8 cellular contexts compared by ENCODE assay signal in the genomic region with DNA sequence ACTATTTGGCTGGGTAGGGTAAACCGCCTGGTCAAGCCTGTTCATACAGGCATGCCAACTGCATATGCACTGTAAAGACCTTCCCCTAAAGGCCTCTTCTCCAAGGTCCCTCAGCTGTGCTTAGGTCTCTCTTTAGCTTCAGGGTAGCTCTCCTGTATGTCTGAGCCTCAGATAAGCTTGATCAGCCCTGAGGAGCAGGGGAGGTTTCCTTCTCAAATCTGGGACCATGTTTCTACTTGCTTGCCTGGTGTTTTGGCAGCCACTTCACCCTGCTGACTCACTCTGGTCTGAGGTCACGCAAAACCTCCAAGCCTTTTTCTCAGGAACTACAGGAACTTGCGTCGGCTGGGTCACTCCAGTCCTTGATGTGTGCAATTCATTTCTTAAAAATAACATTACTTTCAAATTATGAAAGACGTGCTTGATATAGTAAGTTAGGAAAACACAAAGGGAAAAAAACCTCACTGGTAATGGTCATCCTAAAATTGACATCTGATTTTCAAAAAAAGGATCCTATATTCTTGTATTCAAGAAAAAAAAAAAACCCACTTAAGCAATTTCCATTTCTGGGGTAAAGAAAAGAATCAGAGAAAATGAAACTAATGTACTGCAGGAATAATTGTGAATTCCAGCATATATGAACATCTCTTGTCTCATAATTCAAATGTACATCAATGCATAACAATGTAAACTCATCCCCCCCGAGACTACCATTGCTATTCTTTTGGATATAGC. TPM values are rescaled to one million over a fixed set of nuclear protein-coding genes. Genes with fewer than 3 reads are reported as not detected.
DNase-seq lines count a peak whose midpoint lies in the region; ATAC-seq and TF ChIP-seq lines count a peak whose summit lies in the region.

No MANE protein-coding gene starts in this region.

- H3K27me3 Mint-ChIP-seq in activated T-helper 17 cell treated with anti-CD3 and anti-CD28 coated beads, Interleukin-2, amount 50 U/mL, for 72 hours: no peaks in the 10 kb centered on the region

- H3K9me3 Mint-ChIP-seq in activated T-helper 17 cell treated with anti-CD3 and anti-CD28 coated beads, Interleukin-2, amount 50 U/mL, for 72 hours: no peaks in the 10 kb centered on the region

- H2AFZ ChIP-seq in smooth muscle cell (ENCODE audit: low read depth): no peak overlapping the region

- no peak overlapping the region; the same call in 1 of the 2 replicates for H3K4me3 ChIP-seq in AG10803 (ENCODE audit: low read length)
- no peak overlapping the region for H3K4me3 ChIP-seq in smooth muscle cell

- H3K4me1 Mint-ChIP-seq in activated T-helper 17 cell treated with anti-CD3 and anti-CD28 coated beads, Interleukin-2, amount 50 U/mL, for 72 hours: peaks cover 54% of the 10 kb centered on the region

- H3K4me1 ChIP-seq in smooth muscle cell (ENCODE audit: low read depth): peaks cover 3% of the 10 kb centered on the region

- no peaks in the 10 kb centered on the region for H3K9me3 ChIP-seq in smooth muscle cell (replicated peaks; ENCODE audit: low read depth)

- no peak for TF ChIP-seq CTCF in AG10803 (conservative IDR thresholded peaks at IDR 0.05; ENCODE audit: low read length)
- TF ChIP-seq CTCF in smooth muscle cell (IDR thresholded peaks at IDR 0.05; ENCODE audit: borderline replicate concordance, insufficient read depth, poor library complexity, severe bottlenecking): no peak

- no peaks in the 10 kb centered on the region for H4K20me1 ChIP-seq in smooth muscle cell (ENCODE audit: low read depth)

- H3K36me3 ChIP-seq in smooth muscle cell (ENCODE audit: low read depth): no peaks in the 10 kb centered on the region

- 31% methylated on average over 6 of the region's 6 CpGs for WGBS in smooth muscle cell (ENCODE audit: low lambda C conversion rate)

- intact Hi-C loops in cardiac septum (cut with DNase I): no loop called here

- H3K4me2 ChIP-seq in smooth muscle cell: peak overlapping the region; percentile 57

- DNase-seq in AG10803 (ENCODE audit: low read depth) (peak; percentile 97), KBM-7 (peak; percentile 82), cardiac septum (ENCODE audit: low spot score) (peak; percentile 93), smooth muscle cell (lab: John Stamatoyannopoulos, UW; ENCODE audit: unreplicated experiment) (no peak), NCI-H146 (lab: John Stamatoyannopoulos, UW) (no peak), NCI-H146 treated with DMSO at 0.1 percent for 48 hours (lab: John Stamatoyannopoulos, UW; ENCODE audit: unreplicated experiment) (no peak)

- peak overlapping the region; percentile 84 for H3K4me3 Mint-ChIP-seq in activated T-helper 17 cell treated with anti-CD3 and anti-CD28 coated beads, Interleukin-2, amount 50 U/mL, for 72 hours

- ATAC-seq in activated T-helper 17 cell treated with anti-CD3 and anti-CD28 coated beads, Interleukin-2, amount 50 U/mL, for 72 hours (replicated peaks): peak; percentile 45
- ATAC-seq in GM19397 (IDR thresholded peaks at IDR 0.05; ENCODE audit: unreplicated experiment): no peak

- no peaks in the 10 kb centered on the region for H3F3A ChIP-seq in smooth muscle cell (ENCODE audit: low read depth)

- peak overlapping the region; percentile 34 for H3K9ac ChIP-seq in smooth muscle cell (ENCODE audit: low read depth)

- no peaks in the 10 kb centered on the region for H3K79me2 ChIP-seq in smooth muscle cell (ENCODE audit: low read depth)

- H3K27ac Mint-ChIP-seq in activated T-helper 17 cell treated with anti-CD3 and anti-CD28 coated beads, Interleukin-2, amount 50 U/mL, for 72 hours: peak overlapping the region; percentile 96

- no peaks in the 10 kb centered on the region for H3K27me3 ChIP-seq in smooth muscle cell (ENCODE audit: low read depth)

- H3K27ac ChIP-seq in smooth muscle cell (ENCODE audit: low read depth): peak overlapping the region; percentile 84

- no peaks in the 10 kb centered on the region for H3K36me3 Mint-ChIP-seq in activated T-helper 17 cell treated with anti-CD3 and anti-CD28 coated beads, Interleukin-2, amount 50 U/mL, for 72 hours (ENCODE audit: low read depth)

- in situ Hi-C loops in KBM-7 (cut with MboI; ENCODE audit: low pct_unique_long_range_greater_than_20kb, low sequenced_read_pairs): no loop called here

RNA-seq across cellular contexts. Expression of gene RNF19B, which starts 24.7 kb away (rescaled TPM):
- 10 to 100 TPM; 32.2 to 65.6 TPM for total RNA-seq in activated T-helper 17 cell treated with anti-CD3 and anti-CD28 coated beads, Interleukin-2, amount 50 U/mL, for 72 hours
- total RNA-seq in cardiac septum (17.5 TPM), smooth muscle cell (11.2 and 13.5 TPM in 2 replicates)
- polyA plus RNA-seq in smooth muscle cell: 12.3 and 13.8 TPM in 2 replicates

RNA-seq across cellular contexts. Expression of gene AK2, which starts 47.4 kb away (rescaled TPM):
- 100 to 1,000 TPM; 304 to 372 TPM for total RNA-seq in activated T-helper 17 cell treated with anti-CD3 and anti-CD28 coated beads, Interleukin-2, amount 50 U/mL, for 72 hours
- total RNA-seq in cardiac septum: 99.8 TPM
- 89.8 and 132 TPM in 2 replicates for total RNA-seq in smooth muscle cell
- 121 and 142 TPM in 2 replicates for polyA plus RNA-seq in smooth muscle cell

Comparison
In these comparisons a context has a peak if more than half of its experiments do, and no peak if none do; other contexts are left out.
1. DNase-seq: peak in AG10803 (single experiment), KBM-7 (single experiment) and cardiac septum (single experiment); none in smooth muscle cell (single experiment), NCI-H146 (single experiment) and NCI-H146 treated with DMSO at 0.1 percent for 48 hours (single experiment).